21 cellular contexts compared by ENCODE assay signal in genomic region chr5:81747030-81747429, GRCh38. TPM values are rescaled to one million over a fixed set of nuclear protein-coding genes. Genes with fewer than 3 reads are reported as not detected.
DNase-seq lines count a peak whose midpoint lies in the region; FAIRE-seq and TF ChIP-seq lines count a peak whose summit lies in the region.
"Had no signal": no experiment of that assay in that cellular context is flagged by ENCODE, and none has a peak within 500 bp of the region (broad histone marks: within the 10 kb centered on the region; RNA-seq: fewer than 3 reads in every experiment).

No MANE protein-coding gene starts in this region.

- TF ChIP-seq CTCF in brain (conservative IDR thresholded peaks at IDR 0.05) (no peak), esophagus squamous epithelium (IDR thresholded peaks at IDR 0.05) (no peak)

- 54 to 63% methylated on average over 2 of the region's 2 CpGs for WGBS in esophagus squamous epithelium, 2 donors

- H3K27me3 ChIP-seq in BLaER1 treated with 17β-estradiol and CSF1 and Interleukin-3, amounts not matched to agents 10 nM and 100 nM = no peaks in the 10 kb centered on the region; a peak in 1 of 22 replicates
- 0 out of 2 replicates have a peak, but pooled peaks cover under 1% of the 10 kb centered on the region for H3K27me3 ChIP-seq in Karpas-422 (ENCODE audit: low read length)
- no peaks in the 10 kb centered on the region for H3K27me3 ChIP-seq in esophagus squamous epithelium

- peak overlapping the region in 2 of 11 experiments; percentile 1 to 12; a peak in 2 of 22 replicates for H3K27ac ChIP-seq in BLaER1 treated with 17β-estradiol and CSF1 and Interleukin-3, amounts not matched to agents 10 nM and 100 nM
- H3K27ac ChIP-seq in Karpas-422 (ENCODE audit: low read length) (peak overlapping the region; percentile 98), esophagus squamous epithelium (no peak overlapping the region)

- no peak for FAIRE-seq in GM12892 (lab: Jason Lieb, UNC)
- FAIRE-seq: A204.1, GM19239, HepG2, RCC 7860 had no signal

- no peak overlapping the region for H3K4me3 ChIP-seq in BLaER1 treated with 17β-estradiol and CSF1 and Interleukin-3, amounts not matched to agents 10 nM and 100 nM
- H3K4me3 ChIP-seq in Karpas-422 (ENCODE audit: low read length) = peak overlapping the region; percentile 69
- H3K4me3 ChIP-seq in esophagus squamous epithelium = no peak overlapping the region
- H3K4me3 ChIP-seq: MG63 had no signal

- H4K20me1 ChIP-seq in BLaER1 treated with 17β-estradiol and CSF1 and Interleukin-3, amounts not matched to agents 10 nM and 100 nM = peaks cover 0 to 74% (median 0%) of the 10 kb centered on the region in 11 experiments; a peak in 7 of 22 replicates
- H4K20me1 ChIP-seq in Karpas-422 (ENCODE audit: insufficient read depth, low read depth, low read length) = peaks cover 7% of the 10 kb centered on the region; the same call in 1 of the 2 replicates

- H3K27ac Mint-ChIP-seq in brain = peak overlapping the region in 4 of 5 experiments; percentile 46 to 96 (median 61)

- intact Hi-C loops in esophagus squamous epithelium (cut with DNase I) = loop anchor here (10.0 kb wide), 2 partner anchors 242 to 322 kb away; no protein-coding TSS in a partner anchor

- H3K36me3 Mint-ChIP-seq in brain = peaks cover 17% of the 10 kb centered on the region

- H3K9me3 Mint-ChIP-seq in brain = no peaks in the 10 kb centered on the region

- no peak for DNase-seq in Karpas-422
- DNase-seq in putamen (ENCODE audit: low spot score) = peak; percentile 49
- no peak for DNase-seq in GM12892 (ENCODE audit: insufficient read length)
- DNase-seq in NCI-H524 treated with DMSO at 0.1 percent for 48 hours (lab: John Stamatoyannopoulos, UW) = no peak
- no peak for DNase-seq in esophagus squamous epithelium (lab: John Stamatoyannopoulos, UW)
- DNase-seq: C1 segment of cervical spinal cord, DMS79 treated with DMSO at 0.1 percent for 48 hours, GOT3, MG63, NCI-H1092 treated with DMSO at 0.1 percent for 48 hours, NCI-H146, NCI-H2029 treated with DMSO at 0.1 percent for 48 hours, NCI-H2171, NCI-H446, Right ventricle myocardium superior had no signal

- no peak overlapping the region for H2AFZ ChIP-seq in Karpas-422 (ENCODE audit: low read length)

- H3K36me3 ChIP-seq in BLaER1 treated with 17β-estradiol and CSF1 and Interleukin-3, amounts not matched to agents 10 nM and 100 nM = peaks cover 0 to 17% (median 5%) of the 10 kb centered on the region in 11 experiments; a peak in 14 of 22 replicates
- peaks cover 4% of the 10 kb centered on the region; the same call in 1 of the 2 replicates for H3K36me3 ChIP-seq in Karpas-422 (ENCODE audit: insufficient read depth, low read length)
- H3K36me3 ChIP-seq in esophagus squamous epithelium = peaks cover 0 to 7% (median 0%) of the 10 kb centered on the region in 3 donors
- H3K36me3 ChIP-seq: MG63 had no signal

- H3K79me2 ChIP-seq in Karpas-422 (ENCODE audit: low read length) = peaks cover 78% of the 10 kb centered on the region

- H3K27me3 Mint-ChIP-seq in brain = peaks cover 8% of the 10 kb centered on the region

- H3K9ac ChIP-seq in BLaER1 treated with 17β-estradiol and CSF1 and Interleukin-3, amounts not matched to agents 10 nM and 100 nM = peak overlapping the region in 8 of 11 experiments; percentile 1 to 78 (median 14); a peak in 5 of 22 replicates
- peak overlapping the region; percentile 76 for H3K9ac ChIP-seq in Karpas-422 (ENCODE audit: low read length)

- H3K4me3 Mint-ChIP-seq in brain = peak overlapping the region; percentile 77 to 94 (median 88)

- H3K4me1 ChIP-seq in BLaER1 treated with 17β-estradiol and CSF1 and Interleukin-3, amounts not matched to agents 10 nM and 100 nM = peaks cover 27 to 52% (median 45%) of the 10 kb centered on the region in 10 experiments
- peaks cover 57% of the 10 kb centered on the region for H3K4me1 ChIP-seq in Karpas-422 (ENCODE audit: low read length)
- peaks cover 8 to 63% (median 9%) of the 10 kb centered on the region in 3 donors for H3K4me1 ChIP-seq in esophagus squamous epithelium

- H3K9me2 ChIP-seq in Karpas-422 (replicated peaks; ENCODE audit: insufficient read depth, low read length) = no peaks in the 10 kb centered on the region

- no peak for TF ChIP-seq POLR2A in GM12892 (IDR thresholded peaks at IDR 0.05; ENCODE audit: low read depth, low read length)
- TF ChIP-seq POLR2A in esophagus squamous epithelium (IDR thresholded peaks at IDR 0.05) = no peak

- H3K4me2 ChIP-seq in BLaER1 treated with 17β-estradiol and CSF1 and Interleukin-3, amounts not matched to agents 10 nM and 100 nM = peak overlapping the region; percentile 29 to 93 (median 84); a peak in 21 of 22 replicates
- peak overlapping the region; percentile 92 for H3K4me2 ChIP-seq in Karpas-422 (ENCODE audit: low read depth, low read length, poor library complexity, severe bottlenecking)

- H3K9me3 ChIP-seq in BLaER1 treated with 17β-estradiol and CSF1 and Interleukin-3, amounts not matched to agents 10 nM and 100 nM (replicated peaks in 1 of 11) = peaks cover 0 to 15% (median 4%) of the 10 kb centered on the region in 11 experiments; a peak in 7 of 22 replicates
- H3K9me3 ChIP-seq in Karpas-422 (ENCODE audit: low read length) (no peaks in the 10 kb centered on the region), esophagus squamous epithelium (no peaks in the 10 kb centered on the region)
- H3K9me3 ChIP-seq: MG63 had no signal

- H3K4me1 Mint-ChIP-seq in brain = peaks cover 65% of the 10 kb centered on the region

RNA-seq across cellular contexts. Expression of gene SSBP2, which starts 3.9 kb away (rescaled TPM):
- 74.2 and 148 TPM in 2 replicates for total RNA-seq in Karpas-422 (2014; rRNA removed; shearing (Covaris generic); ENCODE audit: low replicate concordance)
- 50.5 TPM for polyA plus RNA-seq in brain (ENCODE audit: insufficient read depth, low read depth, low replicate concordance)
- polyA plus RNA-seq in GM12892 (2012; ENCODE audit: missing spikeins) = 63.9 TPM
- total RNA-seq in esophagus squamous epithelium = 10 to 100 TPM; 17.1 to 80.3 (median 24.2) TPM
- total RNA-seq: HepG2 had no signal
